16 cellular contexts compared by ENCODE assay signal in genomic region chr6:39188101-39188455, GRCh38. TPM values are rescaled to one million over a fixed set of nuclear protein-coding genes. Genes with fewer than 3 reads are reported as not detected.
"Had no signal": no experiment of that assay in that cellular context is flagged by ENCODE, and none has a peak within 500 bp of the region (broad histone marks: within the 10 kb centered on the region; RNA-seq: fewer than 3 reads in every experiment).

No MANE protein-coding gene starts in this region.

- H3K27me3 Mint-ChIP-seq: activated CD4-positive, alpha-beta memory T cell treated with anti-CD3 and anti-CD28 coated beads, Interleukin-2, amount 10 ng/mL, durations not matched to agents 7 days and 5 days; activated CD4-positive, alpha-beta T cell treated with anti-CD3 and anti-CD28 coated beads for 36 hours; activated naive CD8-positive, alpha-beta T cell treated with anti-CD3 and anti-CD28 coated beads for 36 hours; brain; stimulated activated naive CD8-positive, alpha-beta T cell treated with anti-CD3 and anti-CD28 coated beads, Interleukin-15, amount 100 ng/mL, for 72 hours; T-helper 17 cell had no signal

- DNase-seq: activated CD4-positive, alpha-beta memory T cell treated with anti-CD3 and anti-CD28 coated beads, Interleukin-2, amount 10 ng/mL, durations not matched to agents 7 days and 5 days; activated gamma-delta T cell treated with Interleukin-2 at 50 U/mL for 16 hours; activated naive CD8-positive, alpha-beta T cell treated with anti-CD3 and anti-CD28 coated beads for 36 hours; activated T-cell treated with anti-CD3 and anti-CD28 coated beads, Interleukin-2, amount 50 U/mL, for 1 hour; heart left ventricle; left lung; occipital lobe; stimulated activated CD4-positive, alpha-beta T cell treated with anti-CD3 and anti-CD28 coated beads, Interleukin-2, amount 100 ng/mL, for 48 hours; stimulated activated naive CD8-positive, alpha-beta T cell treated with anti-CD3 and anti-CD28 coated beads, Interleukin-15, amount 100 ng/mL, for 72 hours; T-helper 17 cell had no signal

- H3K27me3 ChIP-seq: gastroesophageal sphincter, heart left ventricle, left lung, upper lobe of left lung had no signal

- ATAC-seq: gastroesophageal sphincter; heart left ventricle; stimulated activated naive CD8-positive, alpha-beta T cell treated with anti-CD3 and anti-CD28 coated beads, Interleukin-15, amount 100 ng/mL, for 72 hours; T-helper 17 cell had no signal

- H3K36me3 Mint-ChIP-seq: brain, mesothelial cell of epicardium had no signal

- H3K4me1 ChIP-seq: heart left ventricle had no signal

- H3K4me3 ChIP-seq: gastroesophageal sphincter, heart left ventricle, left lung, upper lobe of left lung had no signal

- H3K4me3 Mint-ChIP-seq: activated CD4-positive, alpha-beta memory T cell treated with anti-CD3 and anti-CD28 coated beads, Interleukin-2, amount 10 ng/mL, durations not matched to agents 7 days and 5 days; activated CD4-positive, alpha-beta T cell treated with anti-CD3 and anti-CD28 coated beads for 36 hours; activated naive CD8-positive, alpha-beta T cell treated with anti-CD3 and anti-CD28 coated beads for 36 hours; brain; mesothelial cell of epicardium; stimulated activated naive CD8-positive, alpha-beta T cell treated with anti-CD3 and anti-CD28 coated beads, Interleukin-15, amount 100 ng/mL, for 72 hours; T-helper 17 cell had no signal

- H3K9me3 ChIP-seq: gastroesophageal sphincter, heart left ventricle, left lung, upper lobe of left lung had no signal

- H3K36me3 ChIP-seq: gastroesophageal sphincter, heart left ventricle had no signal

- H3K27ac Mint-ChIP-seq: mesothelial cell of epicardium, T-helper 17 cell had no signal

- H3K9me3 Mint-ChIP-seq: activated CD4-positive, alpha-beta memory T cell treated with anti-CD3 and anti-CD28 coated beads, Interleukin-2, amount 10 ng/mL, durations not matched to agents 7 days and 5 days; activated naive CD8-positive, alpha-beta T cell treated with anti-CD3 and anti-CD28 coated beads for 36 hours; mesothelial cell of epicardium; stimulated activated naive CD8-positive, alpha-beta T cell treated with anti-CD3 and anti-CD28 coated beads, Interleukin-15, amount 100 ng/mL, for 72 hours had no signal

- H3K27ac ChIP-seq: heart left ventricle had no signal

RNA-seq across cellular contexts. Expression of gene KCNK5, which starts 41.2 kb away (rescaled TPM):
- total RNA-seq: myocyte had no signal
